In the genomic region with DNA sequence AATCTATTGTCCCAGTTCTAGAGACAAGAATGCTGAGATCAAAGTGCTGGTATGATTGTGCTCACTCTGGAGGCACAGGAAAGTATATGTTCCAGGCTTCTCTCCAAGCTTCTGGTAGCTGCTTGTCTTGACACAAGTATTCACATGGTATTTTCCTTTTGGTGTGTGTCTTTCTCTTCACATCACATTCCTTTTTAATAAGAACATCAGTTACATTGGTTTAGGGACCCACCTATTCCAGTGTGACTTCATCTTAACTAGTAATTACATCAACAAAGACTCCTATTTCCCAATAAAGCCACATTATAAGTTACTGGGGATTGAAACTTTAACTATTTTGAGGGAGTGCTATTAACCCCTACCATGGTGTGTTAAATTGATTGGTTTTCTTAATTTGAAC, we compare ENCODE assay signal across 22 cellular contexts.
"Had no signal": no experiment of that assay in that cellular context is flagged by ENCODE, and none has a peak within 500 bp of the region (broad histone marks: within the 10 kb centered on the region; RNA-seq: fewer than 3 reads in every experiment).

No MANE protein-coding gene starts in this region.

- H3K27me3 Mint-ChIP-seq: brain; dendritic cell treated with granulocyte-macrophage colony-stimulating factor and Interleukin-4, amounts not matched to agents 40 ng/mL and 50 ng/mL, for 4 days; effector memory CD8-positive, alpha-beta T cell had no signal

- H3K27me3 ChIP-seq: adrenal gland, heart left ventricle, sigmoid colon, upper lobe of right lung had no signal

- H3K36me3 Mint-ChIP-seq: immature natural killer cell; stimulated activated effector memory CD8-positive, alpha-beta T cell treated with anti-CD3 and anti-CD28 coated beads, Interleukin-12 subunit alpha, Interleukin-12 subunit beta, amount 100 ng/mL, for 72 hours had no signal

- H3K27ac Mint-ChIP-seq: brain; dendritic cell treated with granulocyte-macrophage colony-stimulating factor and Interleukin-4, amounts not matched to agents 40 ng/mL and 50 ng/mL, for 4 days; effector memory CD8-positive, alpha-beta T cell; immature natural killer cell; stimulated activated effector memory CD8-positive, alpha-beta T cell treated with anti-CD3 and anti-CD28 coated beads, Interleukin-12 subunit alpha, Interleukin-12 subunit beta, amount 100 ng/mL, for 72 hours had no signal

- DNase-seq: activated CD4-positive, CD25-positive, alpha-beta regulatory T cell treated with anti-CD3 and anti-CD28 coated beads, Interleukin-2, amount 50 U/mL, for 72 hours; activated naive CD4-positive, alpha-beta T cell treated with anti-CD3 and anti-CD28 coated beads, Interleukin-2, amount 50 U/mL, for 16 hours; activated T-cell treated with anti-CD3 and anti-CD28 coated beads for 4 hours; adrenal gland; effector memory CD8-positive, alpha-beta T cell; heart left ventricle; immature natural killer cell; left colon; lower lobe of right lung; midbrain; sigmoid colon; stimulated activated CD4-positive, alpha-beta T cell treated with anti-CD3 and anti-CD28 coated beads, Interleukin-12 subunit alpha, Interleukin-12 subunit beta, amount 100 ng/mL, for 4 hours; stimulated activated CD4-positive, alpha-beta T cell treated with anti-CD3 and anti-CD28 coated beads, Interleukin-2, amount 100 ng/mL, for 24 hours; T-helper 1 cell; T1000; upper lobe of right lung had no signal

- ATAC-seq: effector memory CD8-positive, alpha-beta T cell; heart left ventricle; left colon; lower lobe of right lung; SK-N-SH treated with all-trans-retinoic acid at 6 μM for 48 hours; stimulated activated effector memory CD8-positive, alpha-beta T cell treated with anti-CD3 and anti-CD28 coated beads, Interleukin-12 subunit alpha, Interleukin-12 subunit beta, amount 100 ng/mL, for 72 hours; upper lobe of right lung had no signal

- H3K4me3 Mint-ChIP-seq: brain; dendritic cell treated with granulocyte-macrophage colony-stimulating factor and Interleukin-4, amounts not matched to agents 40 ng/mL and 50 ng/mL, for 4 days; effector memory CD8-positive, alpha-beta T cell; immature natural killer cell; neural crest cell; stimulated activated effector memory CD8-positive, alpha-beta T cell treated with anti-CD3 and anti-CD28 coated beads, Interleukin-12 subunit alpha, Interleukin-12 subunit beta, amount 100 ng/mL, for 72 hours had no signal

- H3K4me3 ChIP-seq: adrenal gland, heart left ventricle, lower lobe of right lung, sigmoid colon, thoracic aorta, upper lobe of right lung had no signal

- H3K36me3 ChIP-seq: adrenal gland, heart left ventricle, lower lobe of right lung, sigmoid colon, thoracic aorta, upper lobe of right lung had no signal

- H3K4me1 Mint-ChIP-seq: brain; immature natural killer cell; neural crest cell; stimulated activated effector memory CD8-positive, alpha-beta T cell treated with anti-CD3 and anti-CD28 coated beads, Interleukin-12 subunit alpha, Interleukin-12 subunit beta, amount 100 ng/mL, for 72 hours had no signal
